Comparison of ENCODE assay signal across 32 cellular contexts in the genomic region with DNA sequence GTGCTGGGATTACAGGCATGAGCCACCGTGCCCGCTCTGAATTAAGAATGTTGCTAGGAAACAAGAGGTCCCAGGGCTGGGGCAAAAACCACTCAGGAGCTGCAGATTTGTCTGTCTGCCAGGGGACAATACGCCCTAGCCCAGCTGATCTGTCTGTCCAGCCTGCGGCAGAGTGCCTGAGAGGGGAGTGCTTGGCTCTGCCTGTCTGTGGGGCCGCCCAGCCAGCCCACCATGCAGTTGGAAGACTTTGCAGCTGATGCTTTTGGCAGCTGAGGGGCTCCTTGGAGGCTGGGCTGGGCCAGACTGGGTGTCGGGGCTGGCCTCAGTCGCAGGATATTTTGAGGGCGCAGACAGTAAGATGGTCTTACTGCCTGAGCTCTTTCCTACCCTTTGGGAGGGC. TPM values are rescaled to one million over a fixed set of nuclear protein-coding genes. Genes with fewer than 3 reads are reported as not detected.
DNase-seq lines count a peak whose midpoint lies in the region; ATAC-seq, FAIRE-seq and TF ChIP-seq lines count a peak whose summit lies in the region.
"Had no signal": no experiment of that assay in that cellular context is flagged by ENCODE, and none has a peak within 500 bp of the region (broad histone marks: within the 10 kb centered on the region; RNA-seq: fewer than 3 reads in every experiment).

No MANE protein-coding gene starts in this region.

- H3K36me3 Mint-ChIP-seq in nephron (ENCODE audit: low read depth) (peaks cover 40% of the 10 kb centered on the region), glutamatergic neuron (ENCODE audit: unreplicated experiment) (peaks cover 5% of the 10 kb centered on the region)

- H3K27ac Mint-ChIP-seq in nephron (peak overlapping the region in 2 of 3 experiments; percentile 85 to 97), glutamatergic neuron (ENCODE audit: unreplicated experiment) (no peak overlapping the region)
- H3K27ac Mint-ChIP-seq: activated CD4-positive, alpha-beta T cell treated with anti-CD3 and anti-CD28 coated beads for 36 hours; activated naive CD8-positive, alpha-beta T cell treated with anti-CD3 and anti-CD28 coated beads, Interleukin-2, amount 10 ng/mL, durations not matched to agents 7 days and 5 days; CD4-positive, CD25-positive, alpha-beta regulatory T cell; HFFc6; mesothelial cell of epicardium; T-helper 2 cell treated with Interferon-gamma antibody and Interleukin-4, amounts not matched to agents 5 μg/mL and 100 μg/mL, for 36 hours had no signal

- H3K4me3 ChIP-seq in right atrium auricular region: no peak overlapping the region
- no peak overlapping the region for H3K4me3 ChIP-seq in heart left ventricle
- H3K4me3 ChIP-seq in vagina: no peak overlapping the region
- H3K4me3 ChIP-seq: GM12878, GM23248, hepatocyte, right lobe of liver, thoracic aorta had no signal

- H3K36me3 ChIP-seq in right atrium auricular region: peaks cover 41% of the 10 kb centered on the region
- peaks cover 0 to 43% (median 42%) of the 10 kb centered on the region in 9 donors for H3K36me3 ChIP-seq in heart left ventricle
- peaks cover 3 to 40% of the 10 kb centered on the region in 2 donors for H3K36me3 ChIP-seq in vagina

- no peaks in the 10 kb centered on the region for H3K9me3 Mint-ChIP-seq in nephron
- peaks cover 4% of the 10 kb centered on the region for H3K9me3 Mint-ChIP-seq in glutamatergic neuron (ENCODE audit: unreplicated experiment)
- H3K9me3 Mint-ChIP-seq: activated naive CD8-positive, alpha-beta T cell treated with anti-CD3 and anti-CD28 coated beads, Interleukin-2, amount 10 ng/mL, durations not matched to agents 7 days and 5 days; CD4-positive, CD25-positive, alpha-beta regulatory T cell; HFFc6; mesothelial cell of epicardium; nephron progenitor cell; T-helper 2 cell treated with Interferon-gamma antibody and Interleukin-4, amounts not matched to agents 5 μg/mL and 100 μg/mL, for 36 hours had no signal

- H3K9me3 ChIP-seq in right atrium auricular region (no peaks in the 10 kb centered on the region), heart left ventricle (no peaks in the 10 kb centered on the region), vagina (no peaks in the 10 kb centered on the region)
- H3K9me3 ChIP-seq: right lobe of liver, thoracic aorta had no signal

- WGBS in heart left ventricle, 4 donors: 49 to 73% (median 57%) methylated on average over 5 to 8 of the region's 8 CpGs

- H3K4me1 ChIP-seq in right atrium auricular region: peaks cover 0 to 4% of the 10 kb centered on the region in 2 donors
- H3K4me1 ChIP-seq in heart left ventricle: peaks cover 0 to 32% (median 11%) of the 10 kb centered on the region in 12 donors
- peaks cover 15% of the 10 kb centered on the region for H3K4me1 ChIP-seq in vagina
- H3K4me1 ChIP-seq: right lobe of liver had no signal

- TF ChIP-seq POLR2A in heart left ventricle (IDR thresholded peaks at IDR 0.05) (no peak), vagina (IDR thresholded peaks at IDR 0.05) (no peak)

- no peak for FAIRE-seq in frontal cortex (lab: Jason Lieb, UNC)
- FAIRE-seq: astrocyte, GM12878, urothelium cell line had no signal

- H3K4me3 Mint-ChIP-seq in nephron (peak overlapping the region in 1 of 3 experiments; percentile 82), glutamatergic neuron (ENCODE audit: unreplicated experiment) (no peak overlapping the region)
- H3K4me3 Mint-ChIP-seq: activated CD4-positive, alpha-beta T cell treated with anti-CD3 and anti-CD28 coated beads for 36 hours; activated naive CD8-positive, alpha-beta T cell treated with anti-CD3 and anti-CD28 coated beads, Interleukin-2, amount 10 ng/mL, durations not matched to agents 7 days and 5 days; CD4-positive, CD25-positive, alpha-beta regulatory T cell; HFFc6; mesothelial cell of epicardium; nephron progenitor cell; T-helper 2 cell treated with Interferon-gamma antibody and Interleukin-4, amounts not matched to agents 5 μg/mL and 100 μg/mL, for 36 hours had no signal

- intact Hi-C loops in Right ventricle myocardium inferior (cut with DNase I): no loop called here
- intact Hi-C loops in heart left ventricle (cut with DNase I): no loop called here
- intact Hi-C loops in vagina (cut with DNase I): no loop called here

- no peak for TF ChIP-seq CTCF in right atrium auricular region (IDR thresholded peaks at IDR 0.05)
- no peak for TF ChIP-seq CTCF in heart left ventricle (IDR thresholded peaks at IDR 0.05)
- no peak for TF ChIP-seq CTCF in nephron (IDR thresholded peaks at IDR 0.05; ENCODE audit: unreplicated experiment in 3 of 3)
- TF ChIP-seq CTCF in vagina (IDR thresholded peaks at IDR 0.05): no peak
- no peak for TF ChIP-seq CTCF in glutamatergic neuron (IDR thresholded peaks at IDR 0.05; ENCODE audit: partially characterized antibody, unreplicated experiment)

- peaks cover 3 to 4% of the 10 kb centered on the region in 2 donors for H3K27me3 ChIP-seq in right atrium auricular region
- peaks cover 0 to 18% (median 7%) of the 10 kb centered on the region in 9 donors for H3K27me3 ChIP-seq in heart left ventricle
- no peaks in the 10 kb centered on the region for H3K27me3 ChIP-seq in vagina
- H3K27me3 ChIP-seq: hepatocyte, right lobe of liver had no signal

- peak; percentile 32 for ATAC-seq in Right ventricle myocardium inferior
- ATAC-seq in heart left ventricle: peak; percentile 28 to 81 (median 46)
- ATAC-seq: activated CD4-positive, alpha-beta T cell treated with anti-CD3 and anti-CD28 coated beads for 36 hours; GM12878; stimulated activated naive CD8-positive, alpha-beta T cell treated with anti-CD3 and anti-CD28 coated beads, Interleukin-15, Interleukin-2, amounts not matched to agents 100 U/mL and 50 U/mL, for 24 hours had no signal

- DNase-seq in Right ventricle myocardium inferior (ENCODE audit: missing footprints) (no peak), right atrium auricular region (ENCODE audit: low spot score) (no peak), heart left ventricle (peak in 2 of 5 donors; percentile 34 to 73), vagina (ENCODE audit: extremely low spot score in 2 of 2) (no peak), frontal cortex (ENCODE audit: low spot score in 2 of 2) (no peak), glutamatergic neuron (no peak), NCI-H1930 (lab: John Stamatoyannopoulos, UW) (no peak)
- DNase-seq: 8988T; activated CD4-positive, alpha-beta T cell treated with anti-CD3 and anti-CD28 coated beads for 36 hours; activated effector memory CD4-positive, alpha-beta T cell treated with anti-CD3 and anti-CD28 coated beads, Interleukin-2, amount 50 U/mL, for 16 hours; activated naive CD8-positive, alpha-beta T cell treated with anti-CD3 and anti-CD28 coated beads, Interleukin-2, amount 10 ng/mL, durations not matched to agents 7 days and 5 days; activated T-cell treated with anti-CD3 and anti-CD28 coated beads, Interleukin-2, amount 50 U/mL, for 1 hour; CD4-positive, CD25-positive, alpha-beta regulatory T cell; GM23248; HFFc6; NCI-H1436; nephron progenitor cell; right lobe of liver; stimulated activated naive CD8-positive, alpha-beta T cell treated with anti-CD3 and anti-CD28 coated beads, Interleukin-15, Interleukin-2, amounts not matched to agents 100 U/mL and 50 U/mL, for 24 hours had no signal

- H3K4me1 Mint-ChIP-seq in nephron (peaks cover 29% of the 10 kb centered on the region), glutamatergic neuron (ENCODE audit: low read depth, unreplicated experiment) (peaks cover 2% of the 10 kb centered on the region)
- H3K4me1 Mint-ChIP-seq: activated CD4-positive, alpha-beta T cell treated with anti-CD3 and anti-CD28 coated beads for 36 hours; mesothelial cell of epicardium had no signal

- no peak overlapping the region for H3K27ac ChIP-seq in right atrium auricular region
- peak overlapping the region in 3 of 12 donors; percentile 21 to 41 (median 30) for H3K27ac ChIP-seq in heart left ventricle
- peak overlapping the region; percentile 3 for H3K27ac ChIP-seq in vagina
- H3K27ac ChIP-seq: GM23248, hepatocyte, right lobe of liver, thoracic aorta had no signal

- H3K27me3 Mint-ChIP-seq in nephron (ENCODE audit: low read depth): peaks cover 5% of the 10 kb centered on the region
- peaks cover 9% of the 10 kb centered on the region for H3K27me3 Mint-ChIP-seq in glutamatergic neuron (ENCODE audit: unreplicated experiment)
- H3K27me3 Mint-ChIP-seq: activated CD4-positive, alpha-beta T cell treated with anti-CD3 and anti-CD28 coated beads for 36 hours; activated naive CD8-positive, alpha-beta T cell treated with anti-CD3 and anti-CD28 coated beads, Interleukin-2, amount 10 ng/mL, durations not matched to agents 7 days and 5 days had no signal

RNA-seq across cellular contexts. Expression of a gene that starts 0.4 kb away (rescaled TPM):
- total RNA-seq in Right ventricle myocardium inferior (0.22 TPM), right atrium auricular region (under 1 TPM in 1 of 2 donors, not detected in 1; 0.89 TPM), heart left ventricle (1 to 10 TPM in 1 of 9 donors, under 1 TPM in 5, not detected in 3; 0.21 to 1.3 (median 0.39) TPM), vagina (not detected), frontal cortex (not detected), glutamatergic neuron (ENCODE audit: unreplicated experiment) (not detected)
- polyA plus RNA-seq in heart left ventricle: under 1 TPM in 1 of 2 donors, not detected in 1; 0.15 TPM
- total RNA-seq: activated naive CD8-positive, alpha-beta T cell treated with anti-CD3 and anti-CD28 coated beads, Interleukin-2, amount 10 ng/mL, durations not matched to agents 7 days and 5 days; cerebellum; Daoy; GM23248; HFFc6; left lobe of liver; NCI-H460; right lobe of liver had no signal
- polyA plus RNA-seq: CD4-positive, CD25-positive, alpha-beta regulatory T cell; GM23248; hepatocyte had no signal

RNA-seq across cellular contexts. Expression of a gene that starts 7.2 kb away (rescaled TPM):
- total RNA-seq in Right ventricle myocardium inferior: 342 TPM
- total RNA-seq in right atrium auricular region: 100 to 1,000 TPM in 1 of 2 donors, 10 to 100 TPM in 1; 93.4 to 125 TPM
- 100 to 1,000 TPM; 134 to 310 (median 236) TPM for total RNA-seq in heart left ventricle
- 100 to 1,000 TPM; 222 to 478 TPM for polyA plus RNA-seq in heart left ventricle
- 60.4 TPM for total RNA-seq in vagina
- 72.6 TPM for total RNA-seq in frontal cortex
- total RNA-seq in glutamatergic neuron (ENCODE audit: unreplicated experiment): 122 TPM

RNA-seq across cellular contexts. Expression of a gene that starts 7.3 kb away (rescaled TPM):
- 13.1 TPM for total RNA-seq in Right ventricle myocardium inferior
- total RNA-seq in right atrium auricular region: 10 to 100 TPM; 11.7 to 21.7 TPM
- total RNA-seq in heart left ventricle: 10 to 100 TPM; 10.7 to 23.7 (median 15.7) TPM
- 10 to 100 TPM in 1 of 2 donors, 1 to 10 TPM in 1; 5.0 to 12.8 TPM for polyA plus RNA-seq in heart left ventricle
- 14.7 TPM for total RNA-seq in vagina
- total RNA-seq in frontal cortex: 42.8 TPM
- 11.1 TPM for total RNA-seq in glutamatergic neuron (ENCODE audit: unreplicated experiment)

RNA-seq across cellular contexts. Expression of a gene that starts 8.2 kb away (rescaled TPM):
- total RNA-seq in Right ventricle myocardium inferior (0.24 TPM), right atrium auricular region (under 1 TPM in 1 of 2 donors, not detected in 1; 0.86 TPM), heart left ventricle (1 to 10 TPM in 2 of 9 donors, under 1 TPM in 6, not detected in 1; 0.23 to 1.5 (median 0.67) TPM), vagina (3.4 TPM), frontal cortex (14.7 TPM), glutamatergic neuron (ENCODE audit: unreplicated experiment) (7.0 TPM)
- polyA plus RNA-seq in heart left ventricle: under 1 TPM; 0.64 to 0.91 TPM
- total RNA-seq: activated CD8-positive, alpha-beta memory T cell treated with anti-CD3 and anti-CD28 coated beads for 36 hours; Daoy; HFFc6; NCI-H460 had no signal
- polyA plus RNA-seq: GM12878, GM23248 had no signal

RNA-seq across cellular contexts. Expression of a gene that starts 20.6 kb away (rescaled TPM):
- total RNA-seq in Right ventricle myocardium inferior (22.5 TPM), right atrium auricular region (10 to 100 TPM; 26.9 to 50.1 TPM), heart left ventricle (10 to 100 TPM; 17.4 to 77.4 (median 22.7) TPM), vagina (68.5 TPM), frontal cortex (22.0 TPM), glutamatergic neuron (ENCODE audit: unreplicated experiment) (27.5 TPM)
- polyA plus RNA-seq in heart left ventricle: 10 to 100 TPM; 37.2 to 50.8 TPM
